ENCODE assay signal across 20 cellular contexts in the genomic region with DNA sequence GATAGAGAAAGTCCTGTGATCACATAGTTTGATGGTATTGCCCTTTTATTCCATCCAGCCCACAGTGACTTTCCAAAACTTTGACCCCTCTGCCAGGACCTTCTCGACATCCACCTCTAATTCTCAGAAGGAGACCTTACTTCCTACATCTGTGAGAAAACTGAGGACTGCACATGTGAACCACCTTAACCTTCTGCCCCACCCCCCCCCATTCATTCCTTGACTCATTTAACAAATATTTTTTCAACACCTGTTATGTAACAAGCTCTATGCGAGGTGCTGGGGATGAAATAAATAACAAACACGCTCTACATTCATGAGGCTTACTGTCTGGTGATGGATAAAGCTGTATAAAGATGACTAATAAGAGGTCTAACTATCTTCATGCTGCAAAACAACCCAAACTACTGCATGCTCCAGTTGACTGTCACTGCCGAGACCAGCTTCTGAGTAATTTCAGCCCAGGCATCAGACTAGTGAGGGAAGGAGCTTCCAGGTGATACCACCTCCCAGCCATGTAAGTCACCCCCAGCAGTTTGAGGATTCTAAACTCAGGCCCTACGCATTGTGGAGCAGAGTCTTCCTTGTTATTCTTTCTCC. TPM values are rescaled to one million over a fixed set of nuclear protein-coding genes. Genes with fewer than 3 reads are reported as not detected.
DNase-seq lines count a peak whose midpoint lies in the region; ATAC-seq and TF ChIP-seq lines count a peak whose summit lies in the region.
"Had no signal": no experiment of that assay in that cellular context is flagged by ENCODE, and none has a peak within 500 bp of the region (broad histone marks: within the 10 kb centered on the region; RNA-seq: fewer than 3 reads in every experiment).

No MANE protein-coding gene starts in this region.

- H4K20me1 ChIP-seq in IMR-90 (ENCODE audit: insufficient read depth, low read length), result no peaks in the 10 kb centered on the region

- no peak overlapping the region for H2BK20ac ChIP-seq in IMR-90 (ENCODE audit: low read depth, low read length)

- H3K9ac ChIP-seq in IMR-90 (ENCODE audit: low read depth, low read length), result no peak overlapping the region

- H2BK15ac ChIP-seq in IMR-90 (ENCODE audit: low read depth, low read length), result no peak overlapping the region

- H3K14ac ChIP-seq in IMR-90 (replicated peaks; ENCODE audit: low read depth, low read length), result 0 out of 2 replicates have a peak overlapping the region, but pooled peaks have one; percentile 24

- H3K27me3 ChIP-seq in IMR-90 (ENCODE audit: control insufficient read depth, insufficient read depth, low read length), result peaks cover under 1% of the 10 kb centered on the region; the same call in 1 of the 2 replicates
- H3K27me3 ChIP-seq: cardiac muscle cell had no signal

- no peak overlapping the region for H4K91ac ChIP-seq in IMR-90 (ENCODE audit: insufficient read depth, low read depth, low read length)

- POLR2A ChIA-PET in IMR-90 (lab: Charles Lee; ENCODE audit: unreplicated experiment), result no interaction called here

- intact Hi-C loops in IMR-90 (cut with micrococcal nuclease), result loop anchor here (1.0 to 2.0 kb wide), 3 partner anchors 80 to 415 kb away; no protein-coding TSS in a partner anchor

- no peak overlapping the region for H2AK9ac ChIP-seq in IMR-90 (replicated peaks; ENCODE audit: low read depth, low read length, poor library complexity)

- WGBS in IMR-90 (ENCODE audit: extremely low coverage in 2 of 2, insufficient read length in 1 of 2), 2 experiments, result no CpG with 5 or more reads among the region's 5 CpGs

- no peak for TF ChIP-seq CTCF in IMR-90 (conservative IDR thresholded peaks at IDR 0.05; ENCODE audit: low read depth, low read length)
- no peak for TF ChIP-seq CTCF in endothelial cell (IDR thresholded peaks at IDR 0.05; ENCODE audit: unreplicated experiment)

- no peak overlapping the region for H4K5ac ChIP-seq in IMR-90 (ENCODE audit: low read depth, low read length)

- ATAC-seq in activated T-cell treated with anti-CD3 and anti-CD28 coated beads, Interleukin-2, amount 50 U/mL, for 72 hours (replicated peaks in 1 of 2), result peak; percentile 44 to 70
- peak; percentile 12; the same call in 1 of the 2 replicates for ATAC-seq in IMR-90 (ENCODE audit: low read depth)
- ATAC-seq in stimulated activated effector memory CD8-positive, alpha-beta T cell treated with anti-CD3 and anti-CD28 coated beads, Interleukin-12 subunit alpha, Interleukin-12 subunit beta, amount 100 ng/mL, for 72 hours, result peak; percentile 67

- H2BK120ac ChIP-seq in IMR-90 (ENCODE audit: low read depth, low read length), result no peak overlapping the region

- H4K8ac ChIP-seq in IMR-90 (ENCODE audit: low read depth in 2 of 2, low read length in 2 of 2), result no peak overlapping the region

- no peak overlapping the region for H3K56ac ChIP-seq in IMR-90 (ENCODE audit: extremely low read depth, insufficient read depth, low read length)

- no peaks in the 10 kb centered on the region for H3K79me1 ChIP-seq in IMR-90 (ENCODE audit: low read depth in 1 of 2, low read length in 2 of 2)

- no peak overlapping the region for H3K4ac ChIP-seq in IMR-90 (ENCODE audit: low read depth, low read length)

- H2AK5ac ChIP-seq in IMR-90 (ENCODE audit: low read depth, low read length), result no peak overlapping the region

- no peak overlapping the region for H2BK5ac ChIP-seq in IMR-90 (ENCODE audit: low read depth, low read length, poor library complexity, severe bottlenecking)

- H3K9me3 Mint-ChIP-seq in activated T-cell treated with anti-CD3 and anti-CD28 coated beads, Interleukin-2, amount 50 U/mL, for 72 hours, result no peaks in the 10 kb centered on the region
- H3K9me3 Mint-ChIP-seq in activated T-cell treated with anti-CD3 and anti-CD28 coated beads, Interleukin-2, amount 50 U/mL, for 24 hours, result no peaks in the 10 kb centered on the region
- H3K9me3 Mint-ChIP-seq in endothelial cell (ENCODE audit: unreplicated experiment), result no peaks in the 10 kb centered on the region
- no peaks in the 10 kb centered on the region for H3K9me3 Mint-ChIP-seq in stimulated activated effector memory CD8-positive, alpha-beta T cell treated with anti-CD3 and anti-CD28 coated beads, Interleukin-12 subunit alpha, Interleukin-12 subunit beta, amount 100 ng/mL, for 72 hours
- H3K9me3 Mint-ChIP-seq: CD4-positive, alpha-beta T cell; HFFc6; nephron; T-cell had no signal

- H3K4me3 Mint-ChIP-seq in activated T-cell treated with anti-CD3 and anti-CD28 coated beads, Interleukin-2, amount 50 U/mL, for 72 hours, result no peak overlapping the region
- no peak overlapping the region for H3K4me3 Mint-ChIP-seq in activated T-cell treated with anti-CD3 and anti-CD28 coated beads, Interleukin-2, amount 50 U/mL, for 24 hours
- H3K4me3 Mint-ChIP-seq in endothelial cell (ENCODE audit: unreplicated experiment), result no peak overlapping the region
- no peak overlapping the region for H3K4me3 Mint-ChIP-seq in stimulated activated effector memory CD8-positive, alpha-beta T cell treated with anti-CD3 and anti-CD28 coated beads, Interleukin-12 subunit alpha, Interleukin-12 subunit beta, amount 100 ng/mL, for 72 hours
- H3K4me3 Mint-ChIP-seq: CD4-positive, alpha-beta T cell; HFFc6; nephron; T-cell had no signal

- CTCF ChIA-PET in IMR-90 (lab: Yijun Ruan, JAX), result interaction anchor here (0.6 to 3.0 kb wide), 7 partner anchors 8 to 518 kb away, joined by 3 to 11 read pairs (median 5); no protein-coding TSS in a partner anchor

- H3K9me3 ChIP-seq in IMR-90 (ENCODE audit: control insufficient read depth, insufficient read depth, low read length), result no peaks in the 10 kb centered on the region

- peaks cover 6% of the 10 kb centered on the region; the same call in 1 of the 2 replicates for H3K36me3 ChIP-seq in IMR-90 (ENCODE audit: control insufficient read depth, insufficient read depth, low read length)

- peaks cover 12% of the 10 kb centered on the region for H3K4me1 Mint-ChIP-seq in activated T-cell treated with anti-CD3 and anti-CD28 coated beads, Interleukin-2, amount 50 U/mL, for 72 hours (ENCODE audit: low read depth)
- H3K4me1 Mint-ChIP-seq in activated T-cell treated with anti-CD3 and anti-CD28 coated beads, Interleukin-2, amount 50 U/mL, for 24 hours (ENCODE audit: low read depth), result peaks cover 10% of the 10 kb centered on the region
- H3K4me1 Mint-ChIP-seq in endothelial cell (ENCODE audit: unreplicated experiment), result peaks cover 3% of the 10 kb centered on the region
- H3K4me1 Mint-ChIP-seq in stimulated activated effector memory CD8-positive, alpha-beta T cell treated with anti-CD3 and anti-CD28 coated beads, Interleukin-12 subunit alpha, Interleukin-12 subunit beta, amount 100 ng/mL, for 72 hours, result peaks cover 9% of the 10 kb centered on the region
- H3K4me1 Mint-ChIP-seq: nephron had no signal

- H3K27ac Mint-ChIP-seq in activated T-cell treated with anti-CD3 and anti-CD28 coated beads, Interleukin-2, amount 50 U/mL, for 72 hours, result no peak overlapping the region
- no peak overlapping the region for H3K27ac Mint-ChIP-seq in activated T-cell treated with anti-CD3 and anti-CD28 coated beads, Interleukin-2, amount 50 U/mL, for 24 hours
- peak overlapping the region; percentile 21 for H3K27ac Mint-ChIP-seq in endothelial cell (ENCODE audit: unreplicated experiment)
- peak overlapping the region; percentile 2 for H3K27ac Mint-ChIP-seq in stimulated activated effector memory CD8-positive, alpha-beta T cell treated with anti-CD3 and anti-CD28 coated beads, Interleukin-12 subunit alpha, Interleukin-12 subunit beta, amount 100 ng/mL, for 72 hours
- H3K27ac Mint-ChIP-seq: CD4-positive, alpha-beta T cell; HFFc6; nephron; progenitor cell of endocrine pancreas had no signal

- DNase-seq in activated T-cell treated with anti-CD3 and anti-CD28 coated beads, Interleukin-2, amount 50 U/mL, for 72 hours, result peak; percentile 3 to 16
- DNase-seq in activated T-cell treated with anti-CD3 and anti-CD28 coated beads, Interleukin-2, amount 50 U/mL, for 24 hours, result no peak
- DNase-seq in IMR-90 (peak; percentile 4), endothelial cell (ENCODE audit: low spot score) (no peak), DMS114 treated with DMSO at 0.1 percent for 48 hours (lab: John Stamatoyannopoulos, UW; ENCODE audit: unreplicated experiment) (no peak), NAMALWA (ENCODE audit: low spot score) (no peak), NCI-H187 treated with DMSO at 0.1 percent for 48 hours (lab: John Stamatoyannopoulos, UW) (no peak)
- no peak for DNase-seq in stimulated activated effector memory CD8-positive, alpha-beta T cell treated with anti-CD3 and anti-CD28 coated beads, Interleukin-12 subunit alpha, Interleukin-12 subunit beta, amount 100 ng/mL, for 72 hours (ENCODE audit: low spot score in 2 of 2)
- DNase-seq: NCI-H2081 treated with DMSO at 0.1 percent for 48 hours had no signal

- H3K27me3 Mint-ChIP-seq in activated T-cell treated with anti-CD3 and anti-CD28 coated beads, Interleukin-2, amount 50 U/mL, for 72 hours (ENCODE audit: low read depth), result no peaks in the 10 kb centered on the region
- H3K27me3 Mint-ChIP-seq in activated T-cell treated with anti-CD3 and anti-CD28 coated beads, Interleukin-2, amount 50 U/mL, for 24 hours, result no peaks in the 10 kb centered on the region
- H3K27me3 Mint-ChIP-seq in endothelial cell (ENCODE audit: unreplicated experiment), result peaks cover 3% of the 10 kb centered on the region
- H3K27me3 Mint-ChIP-seq: CD4-positive, alpha-beta T cell; T-cell had no signal

- H3K36me3 Mint-ChIP-seq in activated T-cell treated with anti-CD3 and anti-CD28 coated beads, Interleukin-2, amount 50 U/mL, for 72 hours (ENCODE audit: insufficient read depth in 2 of 2), result peaks cover 0 to 3% of the 10 kb centered on the region in 2 donors
- H3K36me3 Mint-ChIP-seq in activated T-cell treated with anti-CD3 and anti-CD28 coated beads, Interleukin-2, amount 50 U/mL, for 24 hours (ENCODE audit: low read depth), result peaks cover 25% of the 10 kb centered on the region
- peaks cover 7% of the 10 kb centered on the region for H3K36me3 Mint-ChIP-seq in endothelial cell (ENCODE audit: low read depth, unreplicated experiment)
- H3K36me3 Mint-ChIP-seq in stimulated activated effector memory CD8-positive, alpha-beta T cell treated with anti-CD3 and anti-CD28 coated beads, Interleukin-12 subunit alpha, Interleukin-12 subunit beta, amount 100 ng/mL, for 72 hours, result peaks cover 34% of the 10 kb centered on the region

- in situ Hi-C loops in IMR-90 (cut with MboI; ENCODE audit: low sequenced_read_pairs), result no loop called here

- H3K4me1 ChIP-seq in IMR-90 (ENCODE audit: control insufficient read depth, insufficient read depth, low read length), result no peaks in the 10 kb centered on the region

- no peak for TF ChIP-seq POLR2A in IMR-90 (IDR thresholded peaks at IDR 0.05; ENCODE audit: low read depth, low read length)

- no peak overlapping the region for H3K4me3 ChIP-seq in IMR-90 (ENCODE audit: insufficient read depth, low read depth, low read length)
- H3K4me3 ChIP-seq: cardiac muscle cell, smooth muscle cell had no signal

- H2AFZ ChIP-seq in IMR-90 (replicated peaks; ENCODE audit: low read length, poor library complexity), result no peak overlapping the region

- no peak overlapping the region for H3K23ac ChIP-seq in IMR-90 (ENCODE audit: low read depth, low read length)

- H3K27ac ChIP-seq in IMR-90 (ENCODE audit: insufficient read depth, low read length), result no peak overlapping the region
- H3K27ac ChIP-seq: cardiac muscle cell, epithelial cell of prostate had no signal

- no peak overlapping the region for H3K4me2 ChIP-seq in IMR-90 (ENCODE audit: low read depth, low read length)
- H3K4me2 ChIP-seq: smooth muscle cell had no signal

- dilution Hi-C loops in IMR-90 (cut with HindIII; ENCODE audit: low sequenced_read_pairs, unreplicated experiment), result no loop called here

- BruUV-seq in IMR-90 (replicated peaks; lab: Mats Ljungman, UMichigan), result no TSS peak

- no peaks in the 10 kb centered on the region; the same call in 1 of the 2 replicates for H3K9me1 ChIP-seq in IMR-90 (ENCODE audit: insufficient read depth, low read length)

- TF ChIP-seq RAD21 in IMR-90 (IDR thresholded peaks at IDR 0.05; ENCODE audit: low read length), result no peak

- no peak overlapping the region for H3K18ac ChIP-seq in IMR-90 (ENCODE audit: low read depth, low read length)

RNA-seq across cellular contexts. Expression of a gene that starts 1.9 kb away (rescaled TPM):
- total RNA-seq in activated T-cell treated with anti-CD3 and anti-CD28 coated beads, Interleukin-2, amount 50 U/mL, for 72 hours, result under 1 TPM; 0.51 to 0.96 TPM
- total RNA-seq in IMR-90 (2012; rRNA removed) (under 0.01 and 0.56 TPM in 2 replicates), endothelial cell (ENCODE audit: unreplicated experiment) (1.1 TPM)
- 0.02 TPM in 1 of 2 replicates, not detected in the other for polyA plus RNA-seq in IMR-90 (2012; rRNA removed)
- not detected in 2 replicates for polyA plus RNA-seq in IMR-90 (2012; cell fraction: cytosol; rRNA removed)
- polyA plus RNA-seq in IMR-90 (2012; cell fraction: nucleus; rRNA removed; ENCODE audit: low replicate concordance), result 0.15 and 0.99 TPM in 2 replicates
- total RNA-seq: cardiac muscle cell, HFFc6 had no signal
- polyA plus RNA-seq: cardiac muscle cell, smooth muscle cell had no signal

RNA-seq across cellular contexts. Expression of a gene that starts 37.4 kb away (rescaled TPM):
- 100 to 1,000 TPM; 115 to 116 TPM for total RNA-seq in activated T-cell treated with anti-CD3 and anti-CD28 coated beads, Interleukin-2, amount 50 U/mL, for 72 hours
- total RNA-seq in IMR-90 (2012; rRNA removed), result 41.0 and 76.7 TPM in 2 replicates
- 37.9 and 43.3 TPM in 2 replicates for polyA plus RNA-seq in IMR-90 (2012; rRNA removed)
- polyA plus RNA-seq in IMR-90 (2012; cell fraction: cytosol; rRNA removed), result 11.4 and 13.1 TPM in 2 replicates
- polyA plus RNA-seq in IMR-90 (2012; cell fraction: nucleus; rRNA removed; ENCODE audit: low replicate concordance), result 11.4 and 73.3 TPM in 2 replicates
- total RNA-seq in endothelial cell (ENCODE audit: unreplicated experiment), result 86.5 TPM

RNA-seq across cellular contexts. Expression of a gene that starts 54.9 kb away (rescaled TPM):
- total RNA-seq in activated T-cell treated with anti-CD3 and anti-CD28 coated beads, Interleukin-2, amount 50 U/mL, for 72 hours, result 1 to 10 TPM; 2.2 to 3.7 TPM
- total RNA-seq in IMR-90 (2012; rRNA removed), result under 0.01 TPM in 1 of 2 replicates, not detected in the other
- not detected in 2 replicates for polyA plus RNA-seq in IMR-90 (2012; rRNA removed)
- polyA plus RNA-seq in IMR-90 (2012; cell fraction: cytosol; rRNA removed), result not detected in 2 replicates
- polyA plus RNA-seq in IMR-90 (2012; cell fraction: nucleus; rRNA removed; ENCODE audit: low replicate concordance), result 0.17 TPM in 1 of 2 replicates, not detected in the other
- total RNA-seq in endothelial cell (ENCODE audit: unreplicated experiment), result not detected
- total RNA-seq: dermis blood vessel endothelial cell had no signal

RNA-seq across cellular contexts. Expression of a gene that starts 55.6 kb away (rescaled TPM):
- under 1 TPM; 0.34 to 0.63 TPM for total RNA-seq in activated T-cell treated with anti-CD3 and anti-CD28 coated beads, Interleukin-2, amount 50 U/mL, for 72 hours
- not detected in 2 replicates for total RNA-seq in IMR-90 (2012; rRNA removed)
- polyA plus RNA-seq in IMR-90 (2012; rRNA removed), result not detected in 2 replicates
- not detected in 2 replicates for polyA plus RNA-seq in IMR-90 (2012; cell fraction: cytosol; rRNA removed)
- not detected in 2 replicates for polyA plus RNA-seq in IMR-90 (2012; cell fraction: nucleus; rRNA removed; ENCODE audit: low replicate concordance)
- not detected for total RNA-seq in endothelial cell (ENCODE audit: unreplicated experiment)
- total RNA-seq: cardiac muscle cell, dermis blood vessel endothelial cell, HFFc6, mesenteric fat pad, progenitor cell of endocrine pancreas, Right ventricle myocardium inferior, smooth muscle cell had no signal
- polyA plus RNA-seq: cardiac muscle cell had no signal

Comparison
In these comparisons a context has a peak if more than half of its experiments do, and no peak if none do; other contexts are left out.
1. DNase-seq: peak in activated T-cell treated with anti-CD3 and anti-CD28 coated beads, Interleukin-2, amount 50 U/mL, for 72 hours (2 of 2) and IMR-90 (single experiment); none in activated T-cell treated with anti-CD3 and anti-CD28 coated beads, Interleukin-2, amount 50 U/mL, for 24 hours (single experiment), endothelial cell (single experiment), stimulated activated effector memory CD8-positive, alpha-beta T cell treated with anti-CD3 and anti-CD28 coated beads, Interleukin-12 subunit alpha, Interleukin-12 subunit beta, amount 100 ng/mL, for 72 hours (0 of 2), DMS114 treated with DMSO at 0.1 percent for 48 hours (single experiment), NAMALWA (single experiment) and NCI-H187 treated with DMSO at 0.1 percent for 48 hours (single experiment).
2. ATAC-seq: peak in every context shown above with its lines; median percentile 67 in stimulated activated effector memory CD8-positive, alpha-beta T cell treated with anti-CD3 and anti-CD28 coated beads, Interleukin-12 subunit alpha, Interleukin-12 subunit beta, amount 100 ng/mL, for 72 hours; 57 in activated T-cell treated with anti-CD3 and anti-CD28 coated beads, Interleukin-2, amount 50 U/mL, for 72 hours; 12 in IMR-90.
3. H3K27ac Mint-ChIP-seq: peak in endothelial cell (single experiment) and stimulated activated effector memory CD8-positive, alpha-beta T cell treated with anti-CD3 and anti-CD28 coated beads, Interleukin-12 subunit alpha, Interleukin-12 subunit beta, amount 100 ng/mL, for 72 hours (single experiment); none in activated T-cell treated with anti-CD3 and anti-CD28 coated beads, Interleukin-2, amount 50 U/mL, for 72 hours (single experiment) and activated T-cell treated with anti-CD3 and anti-CD28 coated beads, Interleukin-2, amount 50 U/mL, for 24 hours (single experiment).